17 cellular contexts compared by ENCODE assay signal in the genomic region with DNA sequence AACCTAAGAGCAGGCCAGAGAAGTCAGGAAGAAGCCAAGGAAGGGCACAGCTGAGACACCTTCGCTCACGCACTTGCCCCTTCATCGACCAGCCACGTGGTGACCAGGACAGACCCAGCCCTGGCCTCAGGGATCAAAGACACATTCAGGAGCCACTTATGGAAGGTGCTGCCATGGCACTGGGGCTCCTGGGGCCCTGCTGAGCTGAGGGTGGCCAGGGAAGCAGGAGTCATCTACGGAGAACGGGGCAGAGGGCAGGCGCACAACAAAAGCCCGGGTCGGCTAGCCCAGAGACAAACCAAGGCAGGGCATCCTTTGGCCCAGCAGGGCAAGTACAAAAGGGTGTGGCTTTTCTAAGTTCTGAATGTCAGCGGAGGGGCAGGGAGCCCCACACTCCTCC. TPM values are rescaled to one million over a fixed set of nuclear protein-coding genes. Genes with fewer than 3 reads are reported as not detected.
DNase-seq lines count a peak whose midpoint lies in the region; ATAC-seq, FAIRE-seq and TF ChIP-seq lines count a peak whose summit lies in the region.
"Had no signal": no experiment of that assay in that cellular context is flagged by ENCODE, and none has a peak within 500 bp of the region (broad histone marks: within the 10 kb centered on the region; RNA-seq: fewer than 3 reads in every experiment).

No MANE protein-coding gene starts in this region.

- H2BK120ac ChIP-seq in H1 (replicated peaks; ENCODE audit: low read depth, low read length) = peak overlapping the region; percentile 30

- H3K4me3 ChIP-seq in left ventricle myocardium inferior (no peak overlapping the region), H1 (ENCODE audit: extremely low read depth in 1 of 4, insufficient read depth in 2 of 4, low read depth in 3 of 4, low read length in 4 of 4) (peak overlapping the region in 1 of 4 experiments; percentile 70; a peak in 1 of 8 replicates), mucosa of stomach (ENCODE audit: low read length) (no peak overlapping the region), transverse colon (no peak overlapping the region)
- H3K4me3 ChIP-seq in CD8-positive, alpha-beta T cell (ENCODE audit: low read depth, low read length) = no peak overlapping the region
- H3K4me3 ChIP-seq: BLaER1, cardiac muscle cell, gastrocnemius medialis had no signal

- FAIRE-seq in H1 (lab: Jason Lieb, UNC) = no peak
- FAIRE-seq: G401.6 had no signal

- in situ Hi-C loops in transverse colon (cut with MboI; ENCODE audit: low pct_ligation_motif_present in 1 of 4, low pct_unique_long_range_greater_than_20kb in 1 of 4, low sequenced_read_pairs in 3 of 4) = no loop called here

- peaks cover 59% of the 10 kb centered on the region for H3K27me3 ChIP-seq in left ventricle myocardium inferior (ENCODE audit: low read depth)
- H3K27me3 ChIP-seq in H1 (replicated peaks in 1 of 4; ENCODE audit: control insufficient read depth in 3 of 4, extremely low read depth in 1 of 4, insufficient read depth in 3 of 4, low read length in 3 of 4) = peaks cover 0 to 6% (median 4%) of the 10 kb centered on the region in 4 experiments; a peak in 3 of 7 replicates
- peaks cover 21% of the 10 kb centered on the region for H3K27me3 ChIP-seq in mucosa of stomach (ENCODE audit: control insufficient read depth, insufficient read depth, low read length)
- H3K27me3 ChIP-seq in transverse colon = peaks cover 34% of the 10 kb centered on the region
- H3K27me3 ChIP-seq in CD8-positive, alpha-beta T cell (ENCODE audit: insufficient read depth, low read length) = peaks cover 13% of the 10 kb centered on the region

- H3K56ac ChIP-seq in H1 (replicated peaks; ENCODE audit: insufficient read length, low read depth, low read length) = no peak overlapping the region

- H3K9me3 ChIP-seq in left ventricle myocardium inferior (replicated peaks) = no peaks in the 10 kb centered on the region
- H3K9me3 ChIP-seq in H1 (ENCODE audit: insufficient read depth in 2 of 2, low read depth in 1 of 2, low read length in 1 of 2) = peaks cover 0 to 13% of the 10 kb centered on the region in 2 experiments; a peak in 1 of 4 replicates
- H3K9me3 ChIP-seq in mucosa of stomach (ENCODE audit: control insufficient read depth, low read length) = no peaks in the 10 kb centered on the region
- H3K9me3 ChIP-seq in transverse colon = no peaks in the 10 kb centered on the region
- H3K9me3 ChIP-seq in CD8-positive, alpha-beta T cell (ENCODE audit: low read length) = no peaks in the 10 kb centered on the region
- H3K9me3 ChIP-seq: BLaER1, gastrocnemius medialis had no signal

- H3K18ac ChIP-seq in H1 (ENCODE audit: extremely low read depth, low read length) = peak overlapping the region; percentile 94

- H4K91ac ChIP-seq in H1 (replicated peaks; ENCODE audit: insufficient read length, low read length) = peak overlapping the region; percentile 97

- H2BK15ac ChIP-seq in H1 (ENCODE audit: low read length) = peak overlapping the region; percentile 75; the same call in 1 of the 2 replicates

- H2BK20ac ChIP-seq in H1 (ENCODE audit: low read length) = peak overlapping the region; percentile 55; the same call in 1 of the 2 replicates

- no peak overlapping the region for H3K4me3 Mint-ChIP-seq in CD8-positive, alpha-beta T cell

- H3K14ac ChIP-seq in H1 (ENCODE audit: insufficient read length) = no peak overlapping the region

- peaks cover 7% of the 10 kb centered on the region for H3K4me1 Mint-ChIP-seq in CD8-positive, alpha-beta T cell (ENCODE audit: low read depth)

- H3K27me3 Mint-ChIP-seq in CD8-positive, alpha-beta T cell (ENCODE audit: low read depth) = peaks cover 46% of the 10 kb centered on the region

- TF ChIP-seq EP300 in H1 (IDR thresholded peaks at IDR 0.05; ENCODE audit: borderline replicate concordance in 1 of 2, low read depth in 2 of 2, low read length in 2 of 2) = no peak
- TF ChIP-seq EP300 in transverse colon (IDR thresholded peaks at IDR 0.05; ENCODE audit: low read depth) = no peak

- 74% methylated on average over 10 of the region's 10 CpGs; no CpG with 5 or more reads in 1 of the 2 experiments for WGBS in H1 (ENCODE audit: extremely low coverage in 1 of 2, insufficient coverage in 1 of 2, insufficient read length in 1 of 2, insufficient replicate concordance in 2 of 2, low coverage in 1 of 2, low lambda C conversion rate in 2 of 2, missing lambda C conversion rate in 1 of 2), 2 experiments
- WGBS in transverse colon (ENCODE audit: low coverage in 1 of 2), 2 donors = 65% methylated on average over 10 of the region's 10 CpGs; no CpG with 5 or more reads in 1 of the 2 donors

- no peak for TF ChIP-seq RAD21 in H1 (IDR thresholded peaks at IDR 0.05 in 1 of 2, conservative IDR thresholded peaks at IDR 0.05 in 1 of 2; ENCODE audit: low read depth in 2 of 2, low read length in 2 of 2)

- DNase-seq in Right ventricle myocardium inferior (ENCODE audit: missing footprints) = peak; percentile 66
- DNase-seq in left ventricle myocardium inferior = no peak
- no peak for DNase-seq in H1 (ENCODE audit: low read depth in 1 of 2, low spot score in 2 of 2)
- peak; percentile 31 for DNase-seq in transverse colon
- no peak for DNase-seq in activated T-cell treated with anti-CD3 and anti-CD28 coated beads, Interleukin-2, amount 50 U/mL, for 48 hours
- DNase-seq in CD8-positive, alpha-beta T cell = no peak
- DNase-seq: activated CD4-positive, alpha-beta T cell treated with anti-CD3 and anti-CD28 coated beads, Interleukin-2, amount 50 U/mL, for 4 hours; activated gamma-delta T cell treated with Interleukin-2 at 50 U/mL for 16 hours; gastrocnemius medialis; KBM-7; midbrain; NCI-H146 had no signal

- no peak for TF ChIP-seq CTCF in left ventricle myocardium inferior (IDR thresholded peaks at IDR 0.05; ENCODE audit: borderline replicate concordance)
- no peak for TF ChIP-seq CTCF in H1 (IDR thresholded peaks at IDR 0.05; ENCODE audit: control extremely low read depth in 1 of 3, insufficient read depth in 1 of 3, low read depth in 1 of 3, low read length in 3 of 3)
- no peak for TF ChIP-seq CTCF in transverse colon (IDR thresholded peaks at IDR 0.05)
- TF ChIP-seq CTCF in CD8-positive, alpha-beta T cell (IDR thresholded peaks at IDR 0.05) = no peak

- H3K27ac Mint-ChIP-seq in CD8-positive, alpha-beta T cell = no peak overlapping the region

- H3K9me3 Mint-ChIP-seq in CD8-positive, alpha-beta T cell = no peaks in the 10 kb centered on the region

- peak overlapping the region; percentile 98 for H2BK12ac ChIP-seq in H1 (ENCODE audit: low read depth, low read length)

- intact Hi-C loops in Right ventricle myocardium inferior (cut with DNase I) (no loop called here), left ventricle myocardium inferior (cut with micrococcal nuclease) (no loop called here), transverse colon (cut with DNase I; ENCODE audit: low total_unique reads) (no loop called here)
- intact Hi-C loops in CD8-positive, alpha-beta T cell (cut with DNase I, micrococcal nuclease) = no loop called here

- H4K5ac ChIP-seq in H1 (ENCODE audit: insufficient read length, low read depth, low read length) = peak overlapping the region; percentile 17

- H3K9ac ChIP-seq in H1 (replicated peaks in 1 of 4; ENCODE audit: extremely low read depth in 1 of 4, low read depth in 3 of 4, low read length in 3 of 4) = no peak overlapping the region; a peak in 1 of 7 replicates
- H3K9ac ChIP-seq in mucosa of stomach (ENCODE audit: low read length) = peak overlapping the region; percentile 72
- H3K9ac ChIP-seq: BLaER1 had no signal

- peak overlapping the region; percentile 89; the same call in 1 of the 2 replicates for H2BK5ac ChIP-seq in H1 (ENCODE audit: low read depth, low read length)

- no peak overlapping the region for H2AFZ ChIP-seq in H1 (ENCODE audit: low read length)

- peaks cover 3% of the 10 kb centered on the region; the same call in 1 of the 2 replicates for H3K79me1 ChIP-seq in H1 (ENCODE audit: low read depth, low read length)

- H3K27ac ChIP-seq in left ventricle myocardium inferior (replicated peaks) (no peak overlapping the region), H1 (ENCODE audit: low read depth, low read length) (peak overlapping the region; percentile 59), transverse colon (peak overlapping the region; percentile 87 to 93 (median 91))
- H3K27ac ChIP-seq in CD8-positive, alpha-beta T cell (ENCODE audit: low read depth, low read length) = no peak overlapping the region
- H3K27ac ChIP-seq: BLaER1, cardiac muscle cell, gastrocnemius medialis had no signal

- POLR2A ChIA-PET in H1 (lab: Charles Lee; ENCODE audit: partially characterized antibody) = interaction anchor here (1.2 to 5.7 kb wide), 4 partner anchors 12 to 56 kb away, joined by 4 to 88 read pairs (median 4); a partner anchor contains a TSS
- POLR2A ChIA-PET in CD8-positive, alpha-beta T cell (lab: Charles Lee) = no interaction called here

- H3K23ac ChIP-seq in H1 (ENCODE audit: insufficient read length) = no peak overlapping the region

- H3K36me3 Mint-ChIP-seq in CD8-positive, alpha-beta T cell = no peaks in the 10 kb centered on the region

- peaks cover 2% of the 10 kb centered on the region; the same call in 1 of the 2 replicates for H3K23me2 ChIP-seq in H1 (ENCODE audit: low read depth, low read length)

- 0 out of 2 replicates have a peak overlapping the region, but pooled peaks have one; percentile 4 for H4K8ac ChIP-seq in H1 (ENCODE audit: extremely low read depth, insufficient read depth, low read length)

- no peak for TF ChIP-seq POLR2A in H1 (IDR thresholded peaks at IDR 0.05; ENCODE audit: control extremely low read depth in 1 of 2, low read depth in 2 of 2, low read length in 2 of 2)
- no peak for TF ChIP-seq POLR2A in transverse colon (IDR thresholded peaks at IDR 0.05)

- H2AK5ac ChIP-seq in H1 (ENCODE audit: low read depth, low read length) = peak overlapping the region; percentile 87

- H3K4me1 ChIP-seq in left ventricle myocardium inferior = peaks cover 18% of the 10 kb centered on the region
- peaks cover 7 to 23% (median 18%) of the 10 kb centered on the region in 4 experiments for H3K4me1 ChIP-seq in H1 (replicated peaks in 1 of 4; ENCODE audit: control insufficient read depth in 3 of 4, insufficient read depth in 4 of 4, low read length in 3 of 4)
- peaks cover 19% of the 10 kb centered on the region for H3K4me1 ChIP-seq in mucosa of stomach (ENCODE audit: control insufficient read depth, insufficient read depth, low read length)
- peaks cover 5 to 30% (median 21%) of the 10 kb centered on the region in 4 donors for H3K4me1 ChIP-seq in transverse colon
- H3K4me1 ChIP-seq in CD8-positive, alpha-beta T cell (ENCODE audit: insufficient read depth, low read length) = peaks cover 6% of the 10 kb centered on the region
- H3K4me1 ChIP-seq: BLaER1, gastrocnemius medialis had no signal

- H3K4me2 ChIP-seq in H1 (ENCODE audit: insufficient read depth in 1 of 2, low read depth in 2 of 2, low read length in 2 of 2) = peak overlapping the region; percentile 28 to 49
- H3K4me2 ChIP-seq: BLaER1 had no signal

- no peaks in the 10 kb centered on the region for H4K20me1 ChIP-seq in H1 (replicated peaks in 1 of 2; ENCODE audit: control insufficient read depth in 1 of 2, insufficient read depth in 2 of 2, low read length in 2 of 2)
- H4K20me1 ChIP-seq: BLaER1 had no signal

- peaks cover 0 to 23% of the 10 kb centered on the region in 2 experiments; a peak in 3 of 4 replicates for H3K79me2 ChIP-seq in H1 (ENCODE audit: control insufficient read depth in 1 of 2, insufficient read depth in 2 of 2, low read length in 2 of 2)

- peak overlapping the region; percentile 30 for H3K4ac ChIP-seq in H1 (replicated peaks; ENCODE audit: insufficient read length, low read depth, low read length)

- no peaks in the 10 kb centered on the region for H3K36me3 ChIP-seq in left ventricle myocardium inferior
- peaks cover 0 to 12% (median 2%) of the 10 kb centered on the region in 4 experiments; a peak in 5 of 8 replicates for H3K36me3 ChIP-seq in H1 (ENCODE audit: control insufficient read depth in 2 of 4, insufficient read depth in 4 of 4, low read length in 3 of 4)
- H3K36me3 ChIP-seq in mucosa of stomach (ENCODE audit: control insufficient read depth, insufficient read depth, low read length) = no peaks in the 10 kb centered on the region
- no peaks in the 10 kb centered on the region for H3K36me3 ChIP-seq in transverse colon
- H3K36me3 ChIP-seq in CD8-positive, alpha-beta T cell (ENCODE audit: insufficient read depth, low read length) = no peaks in the 10 kb centered on the region
- H3K36me3 ChIP-seq: BLaER1, cardiac muscle cell, gastrocnemius medialis had no signal

- CTCF ChIA-PET in H1 (lab: Charles Lee; ENCODE audit: partially characterized antibody) = interaction anchor here (1.0 kb wide), 1 partner anchor 22 kb away, joined by 4 read pairs; no protein-coding TSS in a partner anchor
- CTCF ChIA-PET in CD8-positive, alpha-beta T cell (lab: Charles Lee) = no interaction called here

- no peak for ATAC-seq in Right ventricle myocardium inferior
- no peak for ATAC-seq in HG03354 (IDR thresholded peaks at IDR 0.05; ENCODE audit: poor library complexity, severe bottlenecking, unreplicated experiment)
- no peak for ATAC-seq in CD8-positive, alpha-beta T cell
- ATAC-seq: gastrocnemius medialis had no signal

RNA-seq across cellular contexts. Expression of a gene that starts 2.3 kb away (rescaled TPM):
- total RNA-seq in Right ventricle myocardium inferior (0.76 TPM), left ventricle myocardium inferior (not detected), transverse colon (100 to 1,000 TPM; 130 to 190 (median 159) TPM)
- 98.6 and 101 TPM in 2 replicates for total RNA-seq in H1 (2021; fragmentation: NEBNext Ultra II Directional; extraction: Animal tissue kit (Norgen Biotek cat#: 25700))
- 195 and 326 TPM in 2 replicates for polyA plus RNA-seq in H1 (2011; rRNA removed)
- 162 TPM for polyA plus RNA-seq in H1 (2011; cell fraction: cytosol; rRNA removed)
- polyA plus RNA-seq in H1 (2011; cell fraction: nucleus; rRNA removed) = 254 TPM
- polyA plus RNA-seq in H1 (2012, experiment 1 of 2) = 91.4 to 160 TPM (median 142 TPM) in 4 replicates
- polyA plus RNA-seq in H1 (2012, experiment 2 of 2) = 177 TPM
- 85.7 TPM for polyA plus RNA-seq in H1 (2013, experiment 1 of 2)
- 84.2 TPM for polyA plus RNA-seq in H1 (2013, experiment 2 of 2)
- polyA minus RNA-seq in H1 (2011; rRNA and poly(A)+ RNA removed) = 63.2 and 112 TPM in 2 replicates
- 56.9 TPM for polyA minus RNA-seq in H1 (2011; cell fraction: cytosol; rRNA and poly(A)+ RNA removed)
- polyA minus RNA-seq in H1 (2011; cell fraction: nucleus; rRNA and poly(A)+ RNA removed) = 43.8 TPM
- under 1 TPM; 0.11 to 0.24 TPM for total RNA-seq in CD8-positive, alpha-beta T cell
- polyA plus RNA-seq: cardiac muscle cell had no signal

RNA-seq across cellular contexts. Expression of a gene that starts 55.7 kb away (rescaled TPM):
- 16.3 TPM for total RNA-seq in Right ventricle myocardium inferior
- total RNA-seq in left ventricle myocardium inferior = 15.9 TPM
- total RNA-seq in H1 (2021; fragmentation: NEBNext Ultra II Directional; extraction: Animal tissue kit (Norgen Biotek cat#: 25700)) = 45.7 and 48.3 TPM in 2 replicates
- 30.3 and 53.1 TPM in 2 replicates for polyA plus RNA-seq in H1 (2011; rRNA removed)
- polyA plus RNA-seq in H1 (2011; cell fraction: cytosol; rRNA removed) = 23.4 TPM
- 73.3 TPM for polyA plus RNA-seq in H1 (2011; cell fraction: nucleus; rRNA removed)
- 44.7 to 62.6 TPM (median 54.6 TPM) in 4 replicates for polyA plus RNA-seq in H1 (2012, experiment 1 of 2)
- 23.4 TPM for polyA plus RNA-seq in H1 (2012, experiment 2 of 2)
- polyA plus RNA-seq in H1 (2013, experiment 1 of 2) = 29.9 TPM
- polyA plus RNA-seq in H1 (2013, experiment 2 of 2) = 30.9 TPM
- polyA minus RNA-seq in H1 (2011; rRNA and poly(A)+ RNA removed) = 72.4 and 80.0 TPM in 2 replicates
- polyA minus RNA-seq in H1 (2011; cell fraction: cytosol; rRNA and poly(A)+ RNA removed) = 28.2 TPM
- 54.0 TPM for polyA minus RNA-seq in H1 (2011; cell fraction: nucleus; rRNA and poly(A)+ RNA removed)
- total RNA-seq in transverse colon = 10 to 100 TPM in 3 of 4 donors, 1 to 10 TPM in 1; 8.2 to 41.1 (median 16.7) TPM
- 10 to 100 TPM; 10.5 to 11.0 TPM for total RNA-seq in CD8-positive, alpha-beta T cell

Comparison
In these comparisons a context has a peak if more than half of its experiments do, and no peak if none do; other contexts are left out.
1. DNase-seq: peak in Right ventricle myocardium inferior (single experiment) and transverse colon (single experiment); none in left ventricle myocardium inferior (single experiment), H1 (0 of 2), activated T-cell treated with anti-CD3 and anti-CD28 coated beads, Interleukin-2, amount 50 U/mL, for 48 hours (0 of 2) and CD8-positive, alpha-beta T cell (0 of 7).
2. H3K27ac ChIP-seq: peak in H1 (single experiment) and transverse colon (4 of 4); none in left ventricle myocardium inferior (single experiment) and CD8-positive, alpha-beta T cell (single experiment).
3. RNA of a gene that starts 2.3 kb away (total RNA-seq): 130 to 190 TPM in transverse colon and 98.6 to 101 TPM in H1; 0.76 TPM in Right ventricle myocardium inferior (single experiment), 0.11 to 0.24 TPM in CD8-positive, alpha-beta T cell and not detected in left ventricle myocardium inferior (single experiment); every median in the first group is over 10 times any median in the second.